In the genomic region with DNA sequence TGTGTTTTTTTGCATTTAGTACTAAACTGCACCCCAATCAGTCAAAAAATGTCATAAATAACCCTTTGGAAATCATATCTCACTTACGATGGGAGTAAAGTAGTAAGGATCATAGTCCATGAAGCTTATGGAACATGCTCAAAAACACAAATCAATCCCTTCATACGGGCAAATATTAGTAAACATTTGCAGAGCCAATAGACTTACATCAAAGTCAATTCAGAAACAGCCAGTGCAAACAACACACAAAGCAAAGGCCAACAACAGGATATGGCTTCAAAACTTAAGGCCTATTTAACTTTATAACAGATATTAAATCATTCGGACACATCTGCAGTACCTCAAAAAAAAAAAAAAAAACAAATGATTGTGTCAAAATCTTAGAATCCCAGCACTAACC, we compare ENCODE assay signal across 1 cellular context.
TF ChIP-seq lines count a peak whose summit lies in the region.

No MANE protein-coding gene starts in this region.

TF ChIP-seq in HepG2, 621 proteins besides CTCF, POLR2A, EP300 and RAD21 (continued from another document and continues in another):
- TF ChIP-seq MIER2 (CRISPR knock-in tag; IDR thresholded peaks at IDR 0.05) (0 out of 2 replicates have a peak, but pooled peaks have one; percentile 35), ZNF672 (CRISPR knock-in tag; IDR thresholded peaks at IDR 0.05) (no peak), KLF16 (CRISPR knock-in tag; IDR thresholded peaks at IDR 0.05) (0 out of 4 replicates have a peak, but pooled peaks of 1 of the 2 experiments have one; percentile 54), MBNL3 (CRISPR knock-in tag; conservative IDR thresholded peaks at IDR 0.05) (no peak), ZNF841 (CRISPR knock-in tag; IDR thresholded peaks at IDR 0.05; ENCODE audit: borderline replicate concordance) (no peak), CENPT (CRISPR knock-in tag; IDR thresholded peaks at IDR 0.05; ENCODE audit: low read depth) (no peak), ZNF337 (CRISPR knock-in tag; IDR thresholded peaks at IDR 0.05; ENCODE audit: borderline replicate concordance, low read depth) (no peak), RFX5 (IDR thresholded peaks at IDR 0.05; ENCODE audit: low read depth, low read length) (no peak), KMT2B (CRISPR knock-in tag; IDR thresholded peaks at IDR 0.05) (no peak), ZNF772 (CRISPR knock-in tag; IDR thresholded peaks at IDR 0.05) (no peak), SP140L (CRISPR knock-in tag; IDR thresholded peaks at IDR 0.05; ENCODE audit: borderline replicate concordance) (no peak), NR2F6 (IDR thresholded peaks at IDR 0.05) (peak; percentile 76), NR2F6 (CRISPR knock-in tag; IDR thresholded peaks at IDR 0.05) (peak; percentile 64), KLF9 (CRISPR knock-in tag; IDR thresholded peaks at IDR 0.05; ENCODE audit: low read depth) (no peak), ETV5 (CRISPR knock-in tag; IDR thresholded peaks at IDR 0.05; ENCODE audit: borderline replicate concordance) (peak; percentile 89), FOXC1 (CRISPR knock-in tag; IDR thresholded peaks at IDR 0.05; ENCODE audit: borderline replicate concordance) (no peak), NPAS2 (CRISPR knock-in tag; IDR thresholded peaks at IDR 0.05; ENCODE audit: borderline replicate concordance) (no peak), MED1 (CRISPR knock-in tag; IDR thresholded peaks at IDR 0.05) (peak; percentile 97), MEIS1 (CRISPR knock-in tag; IDR thresholded peaks at IDR 0.05; ENCODE audit: borderline replicate concordance) (0 out of 2 replicates have a peak, but pooled peaks have one; percentile 43), BCL6 (CRISPR knock-in tag; IDR thresholded peaks at IDR 0.05) (peak; percentile 87), EZH2 (conservative IDR thresholded peaks at IDR 0.05; ENCODE audit: low read depth, low read length) (no peak), TBL1XR1 (IDR thresholded peaks at IDR 0.05; ENCODE audit: borderline replicate concordance, low read length, partially characterized antibody) (peak; percentile 80), NFIC (IDR thresholded peaks at IDR 0.05; ENCODE audit: low read length) (peak; percentile 99), ZBTB7B (CRISPR knock-in tag; IDR thresholded peaks at IDR 0.05) (0 out of 2 replicates have a peak, but pooled peaks have one; percentile 33), SIX1 (CRISPR knock-in tag; IDR thresholded peaks at IDR 0.05; ENCODE audit: borderline replicate concordance) (peak; percentile 83; the same call in 1 of the 2 replicates), HDAC1 (CRISPR knock-in tag; IDR thresholded peaks at IDR 0.05) (peak; percentile 71), KDM2A (CRISPR knock-in tag; IDR thresholded peaks at IDR 0.05; ENCODE audit: borderline replicate concordance, low read depth) (no peak), ZNF24 (IDR thresholded peaks at IDR 0.05) (peak; percentile 37; the same call in 1 of the 2 replicates), ZNF282 (IDR thresholded peaks at IDR 0.05; ENCODE audit: partially characterized antibody) (no peak), ZBTB21 (CRISPR knock-in tag; IDR thresholded peaks at IDR 0.05) (no peak), ZNF17 (CRISPR knock-in tag; IDR thresholded peaks at IDR 0.05) (no peak), ZNF124 (CRISPR knock-in tag; IDR thresholded peaks at IDR 0.05) (0 out of 2 replicates have a peak, but pooled peaks have one; percentile 34), NR2F1 (CRISPR knock-in tag; IDR thresholded peaks at IDR 0.05) (0 out of 4 replicates have a peak, but pooled peaks of 1 of the 2 experiments have one; percentile 23), EEA1 (CRISPR knock-in tag; IDR thresholded peaks at IDR 0.05; ENCODE audit: borderline replicate concordance) (no peak), FOXJ3 (CRISPR knock-in tag; IDR thresholded peaks at IDR 0.05; ENCODE audit: borderline replicate concordance) (peak; percentile 95), JARID2 (CRISPR knock-in tag; IDR thresholded peaks at IDR 0.05; ENCODE audit: insufficient replicate concordance) (no peak)
- TF ChIP-seq, protein P1, sequence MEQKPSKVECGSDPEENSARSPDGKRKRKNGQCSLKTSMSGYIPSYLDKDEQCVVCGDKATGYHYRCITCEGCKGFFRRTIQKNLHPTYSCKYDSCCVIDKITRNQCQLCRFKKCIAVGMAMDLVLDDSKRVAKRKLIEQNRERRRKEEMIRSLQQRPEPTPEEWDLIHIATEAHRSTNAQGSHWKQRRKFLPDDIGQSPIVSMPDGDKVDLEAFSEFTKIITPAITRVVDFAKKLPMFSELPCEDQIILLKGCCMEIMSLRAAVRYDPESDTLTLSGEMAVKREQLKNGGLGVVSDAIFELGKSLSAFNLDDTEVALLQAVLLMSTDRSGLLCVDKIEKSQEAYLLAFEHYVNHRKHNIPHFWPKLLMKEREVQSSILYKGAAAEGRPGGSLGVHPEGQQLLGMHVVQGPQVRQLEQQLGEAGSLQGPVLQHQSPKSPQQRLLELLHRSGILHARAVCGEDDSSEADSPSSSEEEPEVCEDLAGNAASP (CRISPR knock-in tag; IDR thresholded peaks at IDR 0.05; ENCODE audit: borderline replicate concordance) = peak; percentile 68; the same call in 1 of the 2 replicates
- TF ChIP-seq, protein P2, sequence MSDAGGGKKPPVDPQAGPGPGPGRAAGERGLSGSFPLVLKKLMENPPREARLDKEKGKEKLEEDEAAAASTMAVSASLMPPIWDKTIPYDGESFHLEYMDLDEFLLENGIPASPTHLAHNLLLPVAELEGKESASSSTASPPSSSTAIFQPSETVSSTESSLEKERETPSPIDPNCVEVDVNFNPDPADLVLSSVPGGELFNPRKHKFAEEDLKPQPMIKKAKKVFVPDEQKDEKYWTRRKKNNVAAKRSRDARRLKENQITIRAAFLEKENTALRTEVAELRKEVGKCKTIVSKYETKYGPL (CRISPR knock-in tag; IDR thresholded peaks at IDR 0.05) = no peak
- TF ChIP-seq, protein P3, sequence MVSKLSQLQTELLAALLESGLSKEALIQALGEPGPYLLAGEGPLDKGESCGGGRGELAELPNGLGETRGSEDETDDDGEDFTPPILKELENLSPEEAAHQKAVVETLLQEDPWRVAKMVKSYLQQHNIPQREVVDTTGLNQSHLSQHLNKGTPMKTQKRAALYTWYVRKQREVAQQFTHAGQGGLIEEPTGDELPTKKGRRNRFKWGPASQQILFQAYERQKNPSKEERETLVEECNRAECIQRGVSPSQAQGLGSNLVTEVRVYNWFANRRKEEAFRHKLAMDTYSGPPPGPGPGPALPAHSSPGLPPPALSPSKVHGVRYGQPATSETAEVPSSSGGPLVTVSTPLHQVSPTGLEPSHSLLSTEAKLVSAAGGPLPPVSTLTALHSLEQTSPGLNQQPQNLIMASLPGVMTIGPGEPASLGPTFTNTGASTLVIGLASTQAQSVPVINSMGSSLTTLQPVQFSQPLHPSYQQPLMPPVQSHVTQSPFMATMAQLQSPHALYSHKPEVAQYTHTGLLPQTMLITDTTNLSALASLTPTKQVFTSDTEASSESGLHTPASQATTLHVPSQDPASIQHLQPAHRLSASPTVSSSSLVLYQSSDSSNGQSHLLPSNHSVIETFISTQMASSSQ (IDR thresholded peaks at IDR 0.05; ENCODE audit: low read depth) = peak; percentile 38; the same call in 1 of the 2 replicates
- TF ChIP-seq, protein P3 (CRISPR knock-in tag; IDR thresholded peaks at IDR 0.05; ENCODE audit: borderline replicate concordance) = peak; percentile 70; the same call in 1 of the 2 replicates
- TF ChIP-seq, protein P4, sequence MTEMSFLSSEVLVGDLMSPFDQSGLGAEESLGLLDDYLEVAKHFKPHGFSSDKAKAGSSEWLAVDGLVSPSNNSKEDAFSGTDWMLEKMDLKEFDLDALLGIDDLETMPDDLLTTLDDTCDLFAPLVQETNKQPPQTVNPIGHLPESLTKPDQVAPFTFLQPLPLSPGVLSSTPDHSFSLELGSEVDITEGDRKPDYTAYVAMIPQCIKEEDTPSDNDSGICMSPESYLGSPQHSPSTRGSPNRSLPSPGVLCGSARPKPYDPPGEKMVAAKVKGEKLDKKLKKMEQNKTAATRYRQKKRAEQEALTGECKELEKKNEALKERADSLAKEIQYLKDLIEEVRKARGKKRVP (CRISPR knock-in tag; IDR thresholded peaks at IDR 0.05) = peak in 1 of 2 experiments; percentile 57; a peak in 1 of 4 replicates
- TF ChIP-seq, protein P5, sequence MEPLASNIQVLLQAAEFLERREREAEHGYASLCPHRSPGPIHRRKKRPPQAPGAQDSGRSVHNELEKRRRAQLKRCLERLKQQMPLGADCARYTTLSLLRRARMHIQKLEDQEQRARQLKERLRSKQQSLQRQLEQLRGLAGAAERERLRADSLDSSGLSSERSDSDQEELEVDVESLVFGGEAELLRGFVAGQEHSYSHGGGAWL (CRISPR knock-in tag; IDR thresholded peaks at IDR 0.05) = no peak
- TF ChIP-seq, protein P6, sequence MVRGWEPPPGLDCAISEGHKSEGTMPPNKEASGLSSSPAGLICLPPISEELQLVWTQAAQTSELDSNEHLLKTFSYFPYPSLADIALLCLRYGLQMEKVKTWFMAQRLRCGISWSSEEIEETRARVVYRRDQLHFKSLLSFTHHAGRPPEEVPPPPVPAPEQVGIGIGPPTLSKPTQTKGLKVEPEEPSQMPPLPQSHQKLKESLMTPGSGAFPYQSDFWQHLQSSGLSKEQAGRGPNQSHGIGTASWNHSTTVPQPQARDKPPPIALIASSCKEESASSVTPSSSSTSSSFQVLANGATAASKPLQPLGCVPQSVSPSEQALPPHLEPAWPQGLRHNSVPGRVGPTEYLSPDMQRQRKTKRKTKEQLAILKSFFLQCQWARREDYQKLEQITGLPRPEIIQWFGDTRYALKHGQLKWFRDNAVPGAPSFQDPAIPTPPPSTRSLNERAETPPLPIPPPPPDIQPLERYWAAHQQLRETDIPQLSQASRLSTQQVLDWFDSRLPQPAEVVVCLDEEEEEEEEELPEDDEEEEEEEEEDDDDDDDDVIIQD (CRISPR knock-in tag; IDR thresholded peaks at IDR 0.05; ENCODE audit: low read depth) = peak; percentile 90
- TF ChIP-seq, protein P7, sequence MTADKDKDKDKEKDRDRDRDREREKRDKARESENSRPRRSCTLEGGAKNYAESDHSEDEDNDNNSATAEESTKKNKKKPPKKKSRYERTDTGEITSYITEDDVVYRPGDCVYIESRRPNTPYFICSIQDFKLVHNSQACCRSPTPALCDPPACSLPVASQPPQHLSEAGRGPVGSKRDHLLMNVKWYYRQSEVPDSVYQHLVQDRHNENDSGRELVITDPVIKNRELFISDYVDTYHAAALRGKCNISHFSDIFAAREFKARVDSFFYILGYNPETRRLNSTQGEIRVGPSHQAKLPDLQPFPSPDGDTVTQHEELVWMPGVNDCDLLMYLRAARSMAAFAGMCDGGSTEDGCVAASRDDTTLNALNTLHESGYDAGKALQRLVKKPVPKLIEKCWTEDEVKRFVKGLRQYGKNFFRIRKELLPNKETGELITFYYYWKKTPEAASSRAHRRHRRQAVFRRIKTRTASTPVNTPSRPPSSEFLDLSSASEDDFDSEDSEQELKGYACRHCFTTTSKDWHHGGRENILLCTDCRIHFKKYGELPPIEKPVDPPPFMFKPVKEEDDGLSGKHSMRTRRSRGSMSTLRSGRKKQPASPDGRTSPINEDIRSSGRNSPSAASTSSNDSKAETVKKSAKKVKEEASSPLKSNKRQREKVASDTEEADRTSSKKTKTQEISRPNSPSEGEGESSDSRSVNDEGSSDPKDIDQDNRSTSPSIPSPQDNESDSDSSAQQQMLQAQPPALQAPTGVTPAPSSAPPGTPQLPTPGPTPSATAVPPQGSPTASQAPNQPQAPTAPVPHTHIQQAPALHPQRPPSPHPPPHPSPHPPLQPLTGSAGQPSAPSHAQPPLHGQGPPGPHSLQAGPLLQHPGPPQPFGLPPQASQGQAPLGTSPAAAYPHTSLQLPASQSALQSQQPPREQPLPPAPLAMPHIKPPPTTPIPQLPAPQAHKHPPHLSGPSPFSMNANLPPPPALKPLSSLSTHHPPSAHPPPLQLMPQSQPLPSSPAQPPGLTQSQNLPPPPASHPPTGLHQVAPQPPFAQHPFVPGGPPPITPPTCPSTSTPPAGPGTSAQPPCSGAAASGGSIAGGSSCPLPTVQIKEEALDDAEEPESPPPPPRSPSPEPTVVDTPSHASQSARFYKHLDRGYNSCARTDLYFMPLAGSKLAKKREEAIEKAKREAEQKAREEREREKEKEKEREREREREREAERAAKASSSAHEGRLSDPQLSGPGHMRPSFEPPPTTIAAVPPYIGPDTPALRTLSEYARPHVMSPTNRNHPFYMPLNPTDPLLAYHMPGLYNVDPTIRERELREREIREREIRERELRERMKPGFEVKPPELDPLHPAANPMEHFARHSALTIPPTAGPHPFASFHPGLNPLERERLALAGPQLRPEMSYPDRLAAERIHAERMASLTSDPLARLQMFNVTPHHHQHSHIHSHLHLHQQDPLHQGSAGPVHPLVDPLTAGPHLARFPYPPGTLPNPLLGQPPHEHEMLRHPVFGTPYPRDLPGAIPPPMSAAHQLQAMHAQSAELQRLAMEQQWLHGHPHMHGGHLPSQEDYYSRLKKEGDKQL (CRISPR knock-in tag; IDR thresholded peaks at IDR 0.05; ENCODE audit: low read depth) = peak; percentile 84
- TF ChIP-seq, protein P8, sequence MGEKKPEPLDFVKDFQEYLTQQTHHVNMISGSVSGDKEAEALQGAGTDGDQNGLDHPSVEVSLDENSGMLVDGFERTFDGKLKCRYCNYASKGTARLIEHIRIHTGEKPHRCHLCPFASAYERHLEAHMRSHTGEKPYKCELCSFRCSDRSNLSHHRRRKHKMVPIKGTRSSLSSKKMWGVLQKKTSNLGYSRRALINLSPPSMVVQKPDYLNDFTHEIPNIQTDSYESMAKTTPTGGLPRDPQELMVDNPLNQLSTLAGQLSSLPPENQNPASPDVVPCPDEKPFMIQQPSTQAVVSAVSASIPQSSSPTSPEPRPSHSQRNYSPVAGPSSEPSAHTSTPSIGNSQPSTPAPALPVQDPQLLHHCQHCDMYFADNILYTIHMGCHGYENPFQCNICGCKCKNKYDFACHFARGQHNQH (CRISPR knock-in tag; IDR thresholded peaks at IDR 0.05) = peak; percentile 47; the same call in 1 of the 2 replicates
- TF ChIP-seq, protein P9, sequence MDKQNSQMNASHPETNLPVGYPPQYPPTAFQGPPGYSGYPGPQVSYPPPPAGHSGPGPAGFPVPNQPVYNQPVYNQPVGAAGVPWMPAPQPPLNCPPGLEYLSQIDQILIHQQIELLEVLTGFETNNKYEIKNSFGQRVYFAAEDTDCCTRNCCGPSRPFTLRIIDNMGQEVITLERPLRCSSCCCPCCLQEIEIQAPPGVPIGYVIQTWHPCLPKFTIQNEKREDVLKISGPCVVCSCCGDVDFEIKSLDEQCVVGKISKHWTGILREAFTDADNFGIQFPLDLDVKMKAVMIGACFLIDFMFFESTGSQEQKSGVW (CRISPR knock-in tag; IDR thresholded peaks at IDR 0.05; ENCODE audit: borderline replicate concordance) = no peak
- TF ChIP-seq, protein P10, sequence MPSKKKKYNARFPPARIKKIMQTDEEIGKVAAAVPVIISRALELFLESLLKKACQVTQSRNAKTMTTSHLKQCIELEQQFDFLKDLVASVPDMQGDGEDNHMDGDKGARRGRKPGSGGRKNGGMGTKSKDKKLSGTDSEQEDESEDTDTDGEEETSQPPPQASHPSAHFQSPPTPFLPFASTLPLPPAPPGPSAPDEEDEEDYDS (CRISPR knock-in tag; IDR thresholded peaks at IDR 0.05) = peak; percentile 37; the same call in 1 of the 2 replicates
